In genomic region chr1:53902235-53902920, GRCh38 we compare ENCODE assay signal across 35 cellular contexts. TPM values are rescaled to one million over a fixed set of nuclear protein-coding genes. Genes with fewer than 3 reads are reported as not detected.
DNase-seq lines count a peak whose midpoint lies in the region; ATAC-seq and TF ChIP-seq lines count a peak whose summit lies in the region.
"Had no signal": no experiment of that assay in that cellular context is flagged by ENCODE, and none has a peak within 500 bp of the region (broad histone marks: within the 10 kb centered on the region; RNA-seq: fewer than 3 reads in every experiment).

No MANE protein-coding gene starts in this region.

- no peak overlapping the region for H2BK15ac ChIP-seq in IMR-90 (ENCODE audit: low read depth, low read length)

- H3K4me2 ChIP-seq in IMR-90 (ENCODE audit: low read depth, low read length) (no peak overlapping the region), neural cell (ENCODE audit: low read length) (no peak overlapping the region)

- POLR2A ChIA-PET in IMR-90 (lab: Charles Lee; ENCODE audit: unreplicated experiment): no interaction called here

- dilution Hi-C loops in IMR-90 (cut with HindIII; ENCODE audit: low sequenced_read_pairs, unreplicated experiment): no loop called here

- no peaks in the 10 kb centered on the region for H3K9me3 ChIP-seq in IMR-90 (ENCODE audit: control insufficient read depth, insufficient read depth, low read length)
- no peaks in the 10 kb centered on the region for H3K9me3 ChIP-seq in neural cell (ENCODE audit: low read length)
- no peaks in the 10 kb centered on the region for H3K9me3 ChIP-seq in prostate gland
- H3K9me3 ChIP-seq: heart left ventricle, MG63, pancreas had no signal

- H3K27ac ChIP-seq in IMR-90 (ENCODE audit: insufficient read depth, low read length) (no peak overlapping the region), neural cell (ENCODE audit: low read length) (peak overlapping the region; percentile 26), prostate gland (no peak overlapping the region)
- H3K27ac ChIP-seq: 22Rv1, C4-2B, heart left ventricle, pancreas had no signal

- TF ChIP-seq POLR2A in IMR-90 (IDR thresholded peaks at IDR 0.05; ENCODE audit: low read depth, low read length) (no peak), prostate gland (IDR thresholded peaks at IDR 0.05) (no peak)

- in situ Hi-C loops in IMR-90 (cut with MboI; ENCODE audit: low sequenced_read_pairs): no loop called here

- TF ChIP-seq CTCF in IMR-90 (conservative IDR thresholded peaks at IDR 0.05; ENCODE audit: low read depth, low read length) (no peak), choroid plexus epithelial cell (conservative IDR thresholded peaks at IDR 0.05; ENCODE audit: low read depth, low read length) (no peak), neural cell (IDR thresholded peaks at IDR 0.05; ENCODE audit: poor library complexity, severe bottlenecking) (no peak), prostate gland (IDR thresholded peaks at IDR 0.05) (no peak)

- no peak overlapping the region for H2AK9ac ChIP-seq in IMR-90 (replicated peaks; ENCODE audit: low read depth, low read length, poor library complexity)

- WGBS in IMR-90 (ENCODE audit: extremely low coverage in 2 of 2, insufficient read length in 1 of 2), 2 experiments: 41% methylated on average over 2 of the region's 6 CpGs; no CpG with 5 or more reads in 1 of the 2 experiments
- WGBS in prostate gland: 63% methylated on average over 6 of the region's 6 CpGs

- H3K4me3 ChIP-seq in IMR-90 (ENCODE audit: insufficient read depth, low read depth, low read length) (no peak overlapping the region), choroid plexus epithelial cell (ENCODE audit: low read depth, low read length) (no peak overlapping the region), neural cell (ENCODE audit: low read length) (no peak overlapping the region), prostate gland (no peak overlapping the region)
- H3K4me3 ChIP-seq: heart left ventricle, K562, MG63, pancreas had no signal

- no peaks in the 10 kb centered on the region for H3K79me2 ChIP-seq in neural cell (replicated peaks; ENCODE audit: insufficient read depth, low read length)

- no peak overlapping the region for H3K14ac ChIP-seq in IMR-90 (replicated peaks; ENCODE audit: low read depth, low read length)

- H3F3A ChIP-seq in neural cell (ENCODE audit: insufficient read depth, low read length, poor library complexity, severe bottlenecking): no peaks in the 10 kb centered on the region

- H2BK5ac ChIP-seq in IMR-90 (ENCODE audit: low read depth, low read length, poor library complexity, severe bottlenecking): no peak overlapping the region

- no peaks in the 10 kb centered on the region; the same call in 1 of the 2 replicates for H3K36me3 ChIP-seq in IMR-90 (ENCODE audit: control insufficient read depth, insufficient read depth, low read length)
- no peaks in the 10 kb centered on the region for H3K36me3 ChIP-seq in neural cell (ENCODE audit: insufficient read depth, low read length)
- H3K36me3 ChIP-seq in prostate gland: no peaks in the 10 kb centered on the region
- H3K36me3 ChIP-seq: heart left ventricle, MG63, pancreas had no signal

- peak overlapping the region; percentile 13; the same call in 1 of the 2 replicates for H3K4ac ChIP-seq in IMR-90 (ENCODE audit: low read depth, low read length)

- H3K9me2 ChIP-seq in neural cell (ENCODE audit: insufficient read depth, low read length): no peaks in the 10 kb centered on the region

- no peak overlapping the region for H2BK120ac ChIP-seq in IMR-90 (ENCODE audit: low read depth, low read length)

- DNase-seq in DMS79 treated with DMSO at 0.1 percent for 48 hours (lab: John Stamatoyannopoulos, UW) (peak; percentile 27), DMS79 (lab: John Stamatoyannopoulos, UW) (no peak), IMR-90 (no peak), choroid plexus epithelial cell (ENCODE audit: low read depth) (peak; percentile 8), prostate gland (ENCODE audit: low spot score) (no peak)
- DNase-seq: activated B cell treated with CpG ODN at 0.5 μM for 24 hours; activated CD4-positive, alpha-beta T cell treated with anti-CD3 and anti-CD28 coated beads, Interleukin-2, amount 50 U/mL, for 1 hour; activated effector memory CD4-positive, alpha-beta T cell treated with Interleukin-2 at 50 U/mL for 16 hours; activated T-cell treated with anti-CD3 and anti-CD28 coated beads, Interleukin-2, amount 50 U/mL, for 1 hour; caudate nucleus; heart left ventricle; MG63; natural killer cell; NCI-H1105 treated with DMSO at 0.1 percent for 48 hours; NCI-H2081 treated with DMSO at 0.1 percent for 48 hours; pancreas; RPMI8226; stimulated activated CD4-positive, alpha-beta T cell treated with anti-CD3 and anti-CD28 coated beads, Interleukin-1b, Interleukin-23, amount 100 ng/mL, for 48 hours; stimulated activated naive CD8-positive, alpha-beta T cell treated with anti-CD3 and anti-CD28 coated beads, Interleukin-15, Interleukin-2, amounts not matched to agents 100 U/mL and 50 U/mL, for 24 hours; T-helper 1 cell had no signal

- CTCF ChIA-PET in IMR-90 (lab: Yijun Ruan, JAX): no interaction called here

- H2AK5ac ChIP-seq in IMR-90 (ENCODE audit: low read depth, low read length): no peak overlapping the region

- no peaks in the 10 kb centered on the region; a peak in 1 of 4 replicates for H3K79me1 ChIP-seq in IMR-90 (ENCODE audit: low read depth in 1 of 2, low read length in 2 of 2)

- TF ChIP-seq RAD21 in IMR-90 (IDR thresholded peaks at IDR 0.05; ENCODE audit: low read length) (no peak), neural cell (conservative IDR thresholded peaks at IDR 0.05) (no peak)

- H4K5ac ChIP-seq in IMR-90 (ENCODE audit: low read depth, low read length): no peak overlapping the region

- H3K23ac ChIP-seq in IMR-90 (ENCODE audit: low read depth, low read length): no peak overlapping the region

- H4K20me1 ChIP-seq in IMR-90 (ENCODE audit: insufficient read depth, low read length) (peaks cover 4% of the 10 kb centered on the region; the same call in 1 of the 2 replicates), neural cell (ENCODE audit: insufficient read depth) (no peaks in the 10 kb centered on the region)

- H3K9ac ChIP-seq in IMR-90 (ENCODE audit: low read depth, low read length) (no peak overlapping the region; the same call in 1 of the 2 replicates), neural cell (ENCODE audit: low read length) (no peak overlapping the region)

- ATAC-seq in IMR-90 (ENCODE audit: low read depth) (peak; percentile 62; the same call in 1 of the 2 replicates), GM18873 (IDR thresholded peaks at IDR 0.05; ENCODE audit: low FRiP score, unreplicated experiment) (no peak), HG03139 (IDR thresholded peaks at IDR 0.05; ENCODE audit: unreplicated experiment) (no peak)
- ATAC-seq: activated naive CD4-positive, alpha-beta T cell treated with anti-CD3 and anti-CD28 coated beads, Interleukin-2, amount 50 U/mL, for 72 hours; esophagus mucosa; heart left ventricle; K562; natural killer cell; pancreas; stimulated activated naive CD8-positive, alpha-beta T cell treated with anti-CD3 and anti-CD28 coated beads, Interleukin-15, Interleukin-2, amounts not matched to agents 100 U/mL and 50 U/mL, for 24 hours had no signal

- no peak overlapping the region for H4K8ac ChIP-seq in IMR-90 (ENCODE audit: low read depth in 2 of 2, low read length in 2 of 2)

- no peak overlapping the region for H3K18ac ChIP-seq in IMR-90 (ENCODE audit: low read depth, low read length)

- TF ChIP-seq EP300 in neural cell (conservative IDR thresholded peaks at IDR 0.05; ENCODE audit: poor library complexity, severe bottlenecking): no peak

- H3K27me3 ChIP-seq in IMR-90 (ENCODE audit: control insufficient read depth, insufficient read depth, low read length) (no peaks in the 10 kb centered on the region), neural cell (ENCODE audit: insufficient read depth, low read depth, low read length) (no peaks in the 10 kb centered on the region), prostate gland (replicated peaks; ENCODE audit: insufficient read depth) (no peaks in the 10 kb centered on the region)
- H3K27me3 ChIP-seq: heart left ventricle, MG63, pancreas had no signal

- H4K91ac ChIP-seq in IMR-90 (ENCODE audit: insufficient read depth, low read depth, low read length): no peak overlapping the region

- H2AFZ ChIP-seq in IMR-90 (replicated peaks; ENCODE audit: low read length, poor library complexity): no peak overlapping the region
- H2AFZ ChIP-seq in neural cell (ENCODE audit: low read depth, low read length): no peak overlapping the region

- H3K56ac ChIP-seq in IMR-90 (ENCODE audit: extremely low read depth, insufficient read depth, low read length): no peak overlapping the region

- intact Hi-C loops in IMR-90 (cut with micrococcal nuclease) (no loop called here), prostate gland (cut with DNase I) (no loop called here)

- H2BK20ac ChIP-seq in IMR-90 (ENCODE audit: low read depth, low read length): no peak overlapping the region; the same call in 1 of the 2 replicates

- peaks cover 11% of the 10 kb centered on the region for H3K9me1 ChIP-seq in IMR-90 (ENCODE audit: insufficient read depth, low read length)

- BruUV-seq in IMR-90 (replicated peaks; lab: Mats Ljungman, UMichigan): no TSS peak

- peaks cover 15% of the 10 kb centered on the region for H3K4me1 ChIP-seq in IMR-90 (ENCODE audit: control insufficient read depth, insufficient read depth, low read length)
- peaks cover 6% of the 10 kb centered on the region for H3K4me1 ChIP-seq in prostate gland (replicated peaks)

RNA-seq across cellular contexts. Expression of gene DIO1, which starts 8.4 kb away (rescaled TPM):
- total RNA-seq in IMR-90 (2012; rRNA removed): not detected in 2 replicates
- polyA plus RNA-seq in IMR-90 (2012; rRNA removed): not detected in 2 replicates
- polyA plus RNA-seq in IMR-90 (2012; cell fraction: cytosol; rRNA removed): not detected in 2 replicates
- not detected in 2 replicates for polyA plus RNA-seq in IMR-90 (2012; cell fraction: nucleus; rRNA removed; ENCODE audit: low replicate concordance)
- not detected in 2 replicates for polyA plus RNA-seq in neural cell
- not detected in 2 replicates for polyA minus RNA-seq in neural cell
- under 1 TPM in 1 of 2 donors, not detected in 1; 0.23 TPM for total RNA-seq in prostate gland
- total RNA-seq: activated B cell treated with CpG ODN at 0.5 μM for 24 hours; activated naive CD4-positive, alpha-beta T cell treated with anti-CD3 and anti-CD28 coated beads, Interleukin-2, amount 50 U/mL, for 72 hours; Daoy; esophagus mucosa; H4; heart left ventricle; HT1080; K562; mesothelial cell of epicardium; natural killer cell; pancreas; temporal lobe; ureter had no signal
- polyA plus RNA-seq: heart left ventricle, K562, keratinocyte had no signal

RNA-seq across cellular contexts. Expression of gene YIPF1, which starts 12.8 kb away (rescaled TPM):
- total RNA-seq in IMR-90 (2012; rRNA removed) (28.9 and 35.3 TPM in 2 replicates), prostate gland (100 to 1,000 TPM in 1 of 2 donors, 10 to 100 TPM in 1; 40.0 to 105 TPM)
- polyA plus RNA-seq in IMR-90 (2012; rRNA removed) (22.2 and 23.7 TPM in 2 replicates), neural cell (45.0 and 52.6 TPM in 2 replicates)
- polyA plus RNA-seq in IMR-90 (2012; cell fraction: cytosol; rRNA removed): 9.2 and 17.1 TPM in 2 replicates
- 4.9 and 20.7 TPM in 2 replicates for polyA plus RNA-seq in IMR-90 (2012; cell fraction: nucleus; rRNA removed; ENCODE audit: low replicate concordance)
- 30.1 and 33.8 TPM in 2 replicates for polyA minus RNA-seq in neural cell

RNA-seq across cellular contexts. Expression of gene IFT25, which starts 43.1 kb away (rescaled TPM):
- total RNA-seq in IMR-90 (2012; rRNA removed) (9.1 and 30.0 TPM in 2 replicates), prostate gland (10 to 100 TPM; 13.7 to 18.9 TPM)
- polyA plus RNA-seq in IMR-90 (2012; rRNA removed) (32.4 and 38.0 TPM in 2 replicates), neural cell (92.4 and 106 TPM in 2 replicates)
- polyA plus RNA-seq in IMR-90 (2012; cell fraction: cytosol; rRNA removed): 2.9 and 8.6 TPM in 2 replicates
- 1.4 and 17.9 TPM in 2 replicates for polyA plus RNA-seq in IMR-90 (2012; cell fraction: nucleus; rRNA removed; ENCODE audit: low replicate concordance)
- polyA minus RNA-seq in neural cell: 37.5 and 40.7 TPM in 2 replicates

RNA-seq across cellular contexts. Expression of gene LRRC42, which starts 43.8 kb away (rescaled TPM):
- total RNA-seq in IMR-90 (2012; rRNA removed) (33.3 and 47.5 TPM in 2 replicates), prostate gland (10 to 100 TPM; 21.1 to 31.8 TPM)
- polyA plus RNA-seq in IMR-90 (2012; rRNA removed) (38.6 and 39.9 TPM in 2 replicates), neural cell (23.9 and 24.8 TPM in 2 replicates)
- 22.7 and 24.5 TPM in 2 replicates for polyA plus RNA-seq in IMR-90 (2012; cell fraction: cytosol; rRNA removed)
- polyA plus RNA-seq in IMR-90 (2012; cell fraction: nucleus; rRNA removed; ENCODE audit: low replicate concordance): 11.2 and 23.1 TPM in 2 replicates
- 32.6 and 32.9 TPM in 2 replicates for polyA minus RNA-seq in neural cell

Comparison
In these comparisons a context has a peak if more than half of its experiments do, and no peak if none do; other contexts are left out.
1. DNase-seq: peak in DMS79 treated with DMSO at 0.1 percent for 48 hours (single experiment) and choroid plexus epithelial cell (single experiment); none in DMS79 (single experiment), IMR-90 (single experiment) and prostate gland (single experiment).